ENCODE assay signal across 30 cellular contexts in genomic region chr10:127908958-127909267, GRCh38. TPM values are rescaled to one million over a fixed set of nuclear protein-coding genes. Genes with fewer than 3 reads are reported as not detected.
DNase-seq lines count a peak whose midpoint lies in the region; ATAC-seq, FAIRE-seq and TF ChIP-seq lines count a peak whose summit lies in the region.
"Had no signal": no experiment of that assay in that cellular context is flagged by ENCODE, and none has a peak within 500 bp of the region (broad histone marks: within the 10 kb centered on the region; RNA-seq: fewer than 3 reads in every experiment).

No MANE protein-coding gene starts in this region.

- peak overlapping the region; percentile 91 for H4K91ac ChIP-seq in trophoblast cell (ENCODE audit: low read depth, low read length)

- peak overlapping the region; percentile 44 for H3K18ac ChIP-seq in trophoblast cell (ENCODE audit: low read length)

- H3K4me2 ChIP-seq in trophoblast cell (ENCODE audit: low read length) = no peak overlapping the region

- H2AFZ ChIP-seq in trophoblast cell (ENCODE audit: insufficient read depth, low read length, poor library complexity) = peak overlapping the region; percentile 0

- no peak overlapping the region for H4K12ac ChIP-seq in trophoblast cell (ENCODE audit: low read depth, low read length)

- peaks cover 18% of the 10 kb centered on the region for H3K79me1 ChIP-seq in trophoblast cell (ENCODE audit: low read length)

- H3K4me3 Mint-ChIP-seq in Calu3 (ENCODE audit: low read depth, unreplicated experiment) (peak overlapping the region; percentile 53), endodermal cell (no peak overlapping the region)
- H3K4me3 Mint-ChIP-seq: activated CD8-positive, alpha-beta T cell treated with anti-CD3 and anti-CD28 coated beads, Interleukin-2, amount 10 ng/mL, durations not matched to agents 7 days and 5 days; activated naive CD8-positive, alpha-beta T cell treated with anti-CD3 and anti-CD28 coated beads, Interleukin-2, amount 10 ng/mL, durations not matched to agents 7 days and 5 days; stimulated activated naive B cell treated with anti-CD40 and anti-IgM and Interleukin-4, amounts not matched to agents 10 μg/mL and 1 μg/mL and 100 μg/mL, for 72 hours had no signal

- H3K27me3 Mint-ChIP-seq in Calu3 (ENCODE audit: unreplicated experiment) (no peaks in the 10 kb centered on the region), endodermal cell (ENCODE audit: insufficient read depth) (peaks cover 50% of the 10 kb centered on the region)

- peaks cover 11% of the 10 kb centered on the region for H3K4me1 ChIP-seq in RWPE2 (ENCODE audit: insufficient read depth, poor library complexity, severe bottlenecking)
- peaks cover 16 to 20% of the 10 kb centered on the region in 2 donors for H3K4me1 ChIP-seq in lung (ENCODE audit: control insufficient read depth in 2 of 2, insufficient read depth in 2 of 2, low read length in 2 of 2)
- peaks cover 15 to 31% of the 10 kb centered on the region in 2 experiments for H3K4me1 ChIP-seq in trophoblast cell (ENCODE audit: control insufficient read depth in 1 of 2, insufficient read depth in 2 of 2, low read length in 2 of 2)
- no peaks in the 10 kb centered on the region for H3K4me1 ChIP-seq in endodermal cell (ENCODE audit: control insufficient read depth, insufficient read depth, low read length)
- H3K4me1 ChIP-seq: uterus had no signal

- no TSS peak for BruUV-seq in Calu3 (replicated peaks; lab: Mats Ljungman, UMichigan)

- peak overlapping the region; percentile 31 for H4K8ac ChIP-seq in trophoblast cell (ENCODE audit: low read depth, low read length)

- H3K23ac ChIP-seq in trophoblast cell (ENCODE audit: low read length) = no peak overlapping the region

- H3K4ac ChIP-seq in trophoblast cell (ENCODE audit: low read depth, low read length) = peak overlapping the region; percentile 27

- H3K36me3 ChIP-seq in RWPE2 (ENCODE audit: low read depth) (no peaks in the 10 kb centered on the region), lung (ENCODE audit: control insufficient read depth in 2 of 2, insufficient read depth in 2 of 2, low read length in 2 of 2) (no peaks in the 10 kb centered on the region), trophoblast cell (ENCODE audit: control insufficient read depth in 1 of 2, insufficient read depth in 2 of 2, low read length in 2 of 2) (no peaks in the 10 kb centered on the region), endodermal cell (ENCODE audit: control insufficient read depth, insufficient read depth, low read length) (no peaks in the 10 kb centered on the region)
- H3K36me3 ChIP-seq: uterus had no signal

- FAIRE-seq in RCC 7860 (lab: Jason Lieb, UNC) = no peak
- FAIRE-seq: GM19239, kidney, TTC549 had no signal

- intact Hi-C loops in Calu3 (cut with micrococcal nuclease; ENCODE audit: unreplicated experiment) = loop anchor here (5.0 kb wide), 1 partner anchor 158 kb away; no protein-coding TSS in a partner anchor

- peak overlapping the region; percentile 77 for H2BK120ac ChIP-seq in trophoblast cell (ENCODE audit: insufficient read depth, low read length, poor library complexity)

- H2AK5ac ChIP-seq in trophoblast cell (ENCODE audit: low read length) = peak overlapping the region; percentile 47

- peak overlapping the region; percentile 49 for H2BK5ac ChIP-seq in trophoblast cell (ENCODE audit: low read depth, low read length, poor library complexity)

- H3K79me2 ChIP-seq in trophoblast cell (ENCODE audit: control insufficient read depth, insufficient read depth, low read length, poor library complexity) = peaks cover 4% of the 10 kb centered on the region

- peak overlapping the region; percentile 43 for H2BK12ac ChIP-seq in trophoblast cell (ENCODE audit: low read length)

- H3K36me3 Mint-ChIP-seq in Calu3 (ENCODE audit: insufficient read depth, unreplicated experiment) (peaks cover 12% of the 10 kb centered on the region), endodermal cell (ENCODE audit: low read depth) (no peaks in the 10 kb centered on the region)
- H3K36me3 Mint-ChIP-seq: activated naive CD8-positive, alpha-beta T cell treated with anti-CD3 and anti-CD28 coated beads, Interleukin-2, amount 10 ng/mL, durations not matched to agents 7 days and 5 days; stimulated activated naive B cell treated with anti-CD40 and anti-IgM and Interleukin-4, amounts not matched to agents 10 μg/mL and 1 μg/mL and 100 μg/mL, for 72 hours had no signal

- no peaks in the 10 kb centered on the region for H3K9me3 ChIP-seq in RWPE2 (ENCODE audit: severe bottlenecking)
- peaks cover 0 to 2% of the 10 kb centered on the region in 2 donors for H3K9me3 ChIP-seq in lung (ENCODE audit: control insufficient read depth in 2 of 2, insufficient read depth in 1 of 2, low read length in 1 of 2)
- H3K9me3 ChIP-seq in trophoblast cell (ENCODE audit: insufficient read depth, low read depth, low read length) = peaks cover 3% of the 10 kb centered on the region
- no peaks in the 10 kb centered on the region for H3K9me3 ChIP-seq in endodermal cell (ENCODE audit: control insufficient read depth, low read length)
- H3K9me3 ChIP-seq: uterus had no signal

- H3K27me3 ChIP-seq in RWPE2 (ENCODE audit: insufficient read depth, poor library complexity, severe bottlenecking) (no peaks in the 10 kb centered on the region), lung (ENCODE audit: control insufficient read depth, insufficient read depth) (no peaks in the 10 kb centered on the region), trophoblast cell (ENCODE audit: insufficient read depth, low read length) (no peaks in the 10 kb centered on the region), endodermal cell (ENCODE audit: control insufficient read depth, insufficient read depth, low read length, poor library complexity, severe bottlenecking) (peaks cover 39% of the 10 kb centered on the region)
- H3K27me3 ChIP-seq: dorsolateral prefrontal cortex, uterus had no signal

- H3K14ac ChIP-seq in trophoblast cell (ENCODE audit: low read length) = peak overlapping the region; percentile 54

- CTCF ChIA-PET in Calu3 (lab: Charles Lee) = interaction anchor here (3.9 kb wide), 1 partner anchor 101 kb away, joined by 30 read pairs; no protein-coding TSS in a partner anchor

- H3K27ac Mint-ChIP-seq in Calu3 (ENCODE audit: unreplicated experiment) = peak overlapping the region; percentile 47
- no peak overlapping the region for H3K27ac Mint-ChIP-seq in endodermal cell
- H3K27ac Mint-ChIP-seq: activated CD8-positive, alpha-beta T cell treated with anti-CD3 and anti-CD28 coated beads, Interleukin-2, amount 10 ng/mL, durations not matched to agents 7 days and 5 days; activated naive CD8-positive, alpha-beta T cell treated with anti-CD3 and anti-CD28 coated beads, Interleukin-2, amount 10 ng/mL, durations not matched to agents 7 days and 5 days; stimulated activated naive B cell treated with anti-CD40 and anti-IgM and Interleukin-4, amounts not matched to agents 10 μg/mL and 1 μg/mL and 100 μg/mL, for 72 hours had no signal

- H3K4me1 Mint-ChIP-seq in Calu3 (ENCODE audit: low read depth, unreplicated experiment) = peaks cover 34% of the 10 kb centered on the region
- no peaks in the 10 kb centered on the region for H3K4me1 Mint-ChIP-seq in endodermal cell
- H3K4me1 Mint-ChIP-seq: activated naive CD8-positive, alpha-beta T cell treated with anti-CD3 and anti-CD28 coated beads, Interleukin-2, amount 10 ng/mL, durations not matched to agents 7 days and 5 days had no signal

- H3K9ac ChIP-seq in trophoblast cell (ENCODE audit: low read length) = no peak overlapping the region
- no peak overlapping the region for H3K9ac ChIP-seq in endodermal cell (ENCODE audit: extremely low read depth, low read length, poor library complexity, severe bottlenecking)

- H3K4me3 ChIP-seq in RWPE2 (ENCODE audit: severe bottlenecking) (no peak overlapping the region), lung (no peak overlapping the region), trophoblast cell (ENCODE audit: low read depth, low read length) (no peak overlapping the region), endodermal cell (ENCODE audit: low read length) (no peak overlapping the region)
- H3K4me3 ChIP-seq: uterus had no signal

- TF ChIP-seq CTCF in Calu3 (IDR thresholded peaks at IDR 0.05; ENCODE audit: unreplicated experiment) (no peak), RWPE2 (IDR thresholded peaks at IDR 0.05; ENCODE audit: poor library complexity, severe bottlenecking) (no peak), lung (IDR thresholded peaks at IDR 0.05; ENCODE audit: control extremely low read depth, extremely low read depth) (no peak), endodermal cell (conservative IDR thresholded peaks at IDR 0.05) (no peak)

- H3K27ac ChIP-seq in RWPE2 (ENCODE audit: poor library complexity, severe bottlenecking) (peak overlapping the region; percentile 41), lung (ENCODE audit: low read depth in 1 of 2, low read length in 1 of 2) (peak overlapping the region; percentile 23 to 68), trophoblast cell (ENCODE audit: low read depth, low read length) (peak overlapping the region; percentile 48), endodermal cell (ENCODE audit: low read depth, low read length) (no peak overlapping the region)
- H3K27ac ChIP-seq: uterus had no signal

- H3K9me3 Mint-ChIP-seq in Calu3 (ENCODE audit: low read depth, unreplicated experiment) (no peaks in the 10 kb centered on the region), endodermal cell (no peaks in the 10 kb centered on the region)
- H3K9me3 Mint-ChIP-seq: activated naive CD8-positive, alpha-beta T cell treated with anti-CD3 and anti-CD28 coated beads, Interleukin-2, amount 10 ng/mL, durations not matched to agents 7 days and 5 days; stimulated activated naive B cell treated with anti-CD40 and anti-IgM and Interleukin-4, amounts not matched to agents 10 μg/mL and 1 μg/mL and 100 μg/mL, for 72 hours had no signal

- DNase-seq in Calu3 = no peak
- no peak for DNase-seq in RWPE2 (ENCODE audit: low spot score)
- no peak for DNase-seq in lung (ENCODE audit: low spot score)
- DNase-seq in trophoblast cell = no peak
- DNase-seq in endodermal cell = no peak
- DNase-seq in amniotic stem cell (lab: John Stamatoyannopoulos, UW) = no peak
- no peak for DNase-seq in RCC 7860 (ENCODE audit: low spot score)
- DNase-seq: activated CD8-positive, alpha-beta T cell treated with anti-CD3 and anti-CD28 coated beads, Interleukin-2, amount 10 ng/mL, durations not matched to agents 7 days and 5 days; activated effector memory CD4-positive, alpha-beta T cell treated with anti-CD3 and anti-CD28 coated beads, Interleukin-2, amount 50 U/mL, for 16 hours; activated naive CD8-positive, alpha-beta T cell treated with anti-CD3 and anti-CD28 coated beads, Interleukin-2, amount 10 ng/mL, durations not matched to agents 7 days and 5 days; DND-41; dorsolateral prefrontal cortex; glutamatergic neuron; KG1; kidney; MM.1S; NCI-H2029 treated with DMSO at 0.1 percent for 48 hours; NCI-H226; NCI-H69; occipital lobe; stimulated activated CD4-positive, alpha-beta T cell treated with anti-CD3 and anti-CD28 coated beads, Interleukin-4, amount 100 ng/mL, for 24 hours; stimulated activated naive B cell treated with anti-CD40 and anti-IgM and Interleukin-4, amounts not matched to agents 10 μg/mL and 1 μg/mL and 100 μg/mL, for 72 hours; uterus had no signal

- WGBS in lung, 2 donors = 86 to 91% methylated on average over 8 of the region's 8 CpGs
- no CpG with 5 or more reads among the region's 8 CpGs for WGBS in trophoblast cell (ENCODE audit: extremely low coverage, insufficient coverage, insufficient read length)
- WGBS in endodermal cell (ENCODE audit: insufficient coverage in 1 of 2, insufficient read length in 1 of 2), 2 experiments = 95% methylated on average over 6 to 8 of the region's 8 CpGs

- ATAC-seq in RWPE2 (ENCODE audit: low read depth) (no peak), lung (ENCODE audit: insufficient read depth, low FRiP score) (no peak), HG03039 (IDR thresholded peaks at IDR 0.05; ENCODE audit: unreplicated experiment) (no peak)
- ATAC-seq: activated CD4-positive, CD25-positive, alpha-beta regulatory T cell treated with anti-CD3 and anti-CD28 coated beads, Interleukin-2, amount 50 U/mL, for 24 hours; activated CD8-positive, alpha-beta T cell treated with anti-CD3 and anti-CD28 coated beads, Interleukin-2, amount 10 ng/mL, durations not matched to agents 7 days and 5 days; stimulated activated naive B cell treated with anti-CD40 and anti-IgM and Interleukin-4, amounts not matched to agents 10 μg/mL and 1 μg/mL and 100 μg/mL, for 72 hours had no signal

RNA-seq across cellular contexts. Expression of gene PTPRE, which starts 2.0 kb away (rescaled TPM):
- total RNA-seq in Calu3 (2022) (5.9 and 7.6 TPM in 2 replicates), lung (10 to 100 TPM; 27.3 to 68.7 TPM), endodermal cell (1 to 10 TPM in 1 of 2 donors, under 1 TPM in 1; 0.75 to 3.0 TPM)
- polyA plus RNA-seq in lung = 10 to 100 TPM; 15.5 to 45.7 TPM
- 14.9 and 19.4 TPM in 2 replicates for polyA plus RNA-seq in trophoblast cell (2013)
- 1.1 TPM for polyA plus RNA-seq in endodermal cell (2013, experiment 1 of 2)
- polyA plus RNA-seq in endodermal cell (2013, experiment 2 of 2) = 1.2 TPM

RNA-seq across cellular contexts. Expression of gene CLRN3, which starts 16.2 kb away (rescaled TPM):
- total RNA-seq in Calu3 (2022) (0.52 and 0.76 TPM in 2 replicates), lung (not detected), endodermal cell (not detected)
- polyA plus RNA-seq in lung = under 1 TPM; 0.10 to 0.12 TPM
- polyA plus RNA-seq in trophoblast cell (2013) = not detected in 2 replicates
- polyA plus RNA-seq in endodermal cell (2013, experiment 1 of 2) = not detected
- polyA plus RNA-seq in endodermal cell (2013, experiment 2 of 2) = not detected
- total RNA-seq: activated CD8-positive, alpha-beta T cell treated with anti-CD3 and anti-CD28 coated beads, Interleukin-2, amount 10 ng/mL, durations not matched to agents 7 days and 5 days; activated naive CD8-positive, alpha-beta T cell treated with anti-CD3 and anti-CD28 coated beads, Interleukin-2, amount 10 ng/mL, durations not matched to agents 7 days and 5 days; SK-MEL-5; T-helper 1 cell treated with Interleukin-12 subunit alpha and Interleukin-12 subunit beta and Interleukin-4 antibody, amounts not matched to agents 30 ng/mL and 1 ng/mL, for 36 hours; temporal lobe; uterus had no signal
